Comparison of ENCODE assay signal across 1 cellular context in genomic region chr11:76232026-76232665, GRCh38.
TF ChIP-seq lines count a peak whose summit lies in the region.

No MANE protein-coding gene starts in this region.

TF ChIP-seq in GM12878, 131 proteins besides CTCF, POLR2A, EP300 and RAD21 (continues in another document):
- TF ChIP-seq EED (IDR thresholded peaks at IDR 0.05; ENCODE audit: low read depth) (peak; percentile 46; the same call in 1 of the 2 replicates), MEF2B (IDR thresholded peaks at IDR 0.05; ENCODE audit: partially characterized antibody, poor library complexity, severe bottlenecking) (peak; percentile 77), ZBED1 (IDR thresholded peaks at IDR 0.05; ENCODE audit: borderline replicate concordance) (no peak), REST (IDR thresholded peaks at IDR 0.05; ENCODE audit: low read depth, low read length) (no peak), IKZF1 (conservative IDR thresholded peaks at IDR 0.05) (peak; percentile 72), MAX (IDR thresholded peaks at IDR 0.05; ENCODE audit: low read depth, low read length) (peak; percentile 43; the same call in 1 of the 2 replicates), IRF5 (IDR thresholded peaks at IDR 0.05; ENCODE audit: borderline replicate concordance) (no peak), CBFB (IDR thresholded peaks at IDR 0.05; ENCODE audit: low read depth) (peak; percentile 70; the same call in 1 of the 2 replicates), BCL3 (IDR thresholded peaks at IDR 0.05; ENCODE audit: borderline replicate concordance, insufficient read depth, low read depth, low read length, poor library complexity, severe bottlenecking) (no peak), PAX5 (IDR thresholded peaks at IDR 0.05; ENCODE audit: borderline replicate concordance, low read depth, low read length) (peak; percentile 61; the same call in 1 of the 2 replicates), NBN (IDR thresholded peaks at IDR 0.05) (0 out of 2 replicates have a peak, but pooled peaks have one; percentile 47), USF2 (IDR thresholded peaks at IDR 0.05; ENCODE audit: borderline replicate concordance, low read depth, low read length) (no peak), RCOR1 (conservative IDR thresholded peaks at IDR 0.05; ENCODE audit: low read depth, low read length) (no peak), ZZZ3 (IDR thresholded peaks at IDR 0.05; ENCODE audit: control insufficient read depth, insufficient read length, low read depth) (no peak), SPI1 (IDR thresholded peaks at IDR 0.05; ENCODE audit: borderline replicate concordance, insufficient read depth, low read depth, low read length) (no peak), GATAD2B (conservative IDR thresholded peaks at IDR 0.05; ENCODE audit: low read depth) (peak; percentile 38; the same call in 1 of the 2 replicates), ZNF207 (IDR thresholded peaks at IDR 0.05; ENCODE audit: borderline replicate concordance) (no peak), PAX8 (IDR thresholded peaks at IDR 0.05) (no peak), CREM (IDR thresholded peaks at IDR 0.05; ENCODE audit: low read depth) (no peak), BCL11A (IDR thresholded peaks at IDR 0.05; ENCODE audit: low read depth, low read length) (no peak), FOXM1 (IDR thresholded peaks at IDR 0.05; ENCODE audit: low read depth, low read length) (no peak), KLF5 (IDR thresholded peaks at IDR 0.05; ENCODE audit: partially characterized antibody) (no peak), POLR2AphosphoS2 (IDR thresholded peaks at IDR 0.05; ENCODE audit: low read depth, low read length) (no peak), E2F4 (IDR thresholded peaks at IDR 0.05; ENCODE audit: low read depth, low read length) (no peak), TCF7 (IDR thresholded peaks at IDR 0.05; ENCODE audit: borderline replicate concordance) (peak; percentile 89), CHD1 (IDR thresholded peaks at IDR 0.05; ENCODE audit: low read depth, low read length) (no peak), GABPA (IDR thresholded peaks at IDR 0.05; ENCODE audit: low read depth) (no peak), ZBTB40 (IDR thresholded peaks at IDR 0.05; ENCODE audit: borderline replicate concordance) (no peak), KAT2A (conservative IDR thresholded peaks at IDR 0.05; ENCODE audit: control insufficient read depth, low read depth, low read length) (no peak), MEF2A (IDR thresholded peaks at IDR 0.05; ENCODE audit: insufficient read depth, low read depth, low read length) (peak; percentile 87; the same call in 1 of the 2 replicates), FOXK2 (IDR thresholded peaks at IDR 0.05) (no peak), NFIC (IDR thresholded peaks at IDR 0.05; ENCODE audit: low read depth, low read length) (peak; percentile 28; the same call in 1 of the 2 replicates), SMARCA5 (IDR thresholded peaks at IDR 0.05) (no peak), BRCA1 (IDR thresholded peaks at IDR 0.05; ENCODE audit: low read depth, low read length) (no peak), BCLAF1 (IDR thresholded peaks at IDR 0.05) (no peak), HSF1 (IDR thresholded peaks at IDR 0.05; ENCODE audit: low read depth, low read length) (no peak), RB1 (IDR thresholded peaks at IDR 0.05; ENCODE audit: borderline replicate concordance) (no peak), RBBP5 (conservative IDR thresholded peaks at IDR 0.05) (no peak), ZNF217 (IDR thresholded peaks at IDR 0.05) (no peak), ATF3 (IDR thresholded peaks at IDR 0.05; ENCODE audit: borderline replicate concordance, extremely low read depth, low read depth, low read length) (no peak), JUND (IDR thresholded peaks at IDR 0.05; ENCODE audit: low read depth, low read length) (no peak), NRF1 (conservative IDR thresholded peaks at IDR 0.05; ENCODE audit: low read depth, low read length) (no peak), CBX5 (IDR thresholded peaks at IDR 0.05; ENCODE audit: low read depth) (no peak)
